15 cellular contexts compared by ENCODE assay signal in the genomic region with DNA sequence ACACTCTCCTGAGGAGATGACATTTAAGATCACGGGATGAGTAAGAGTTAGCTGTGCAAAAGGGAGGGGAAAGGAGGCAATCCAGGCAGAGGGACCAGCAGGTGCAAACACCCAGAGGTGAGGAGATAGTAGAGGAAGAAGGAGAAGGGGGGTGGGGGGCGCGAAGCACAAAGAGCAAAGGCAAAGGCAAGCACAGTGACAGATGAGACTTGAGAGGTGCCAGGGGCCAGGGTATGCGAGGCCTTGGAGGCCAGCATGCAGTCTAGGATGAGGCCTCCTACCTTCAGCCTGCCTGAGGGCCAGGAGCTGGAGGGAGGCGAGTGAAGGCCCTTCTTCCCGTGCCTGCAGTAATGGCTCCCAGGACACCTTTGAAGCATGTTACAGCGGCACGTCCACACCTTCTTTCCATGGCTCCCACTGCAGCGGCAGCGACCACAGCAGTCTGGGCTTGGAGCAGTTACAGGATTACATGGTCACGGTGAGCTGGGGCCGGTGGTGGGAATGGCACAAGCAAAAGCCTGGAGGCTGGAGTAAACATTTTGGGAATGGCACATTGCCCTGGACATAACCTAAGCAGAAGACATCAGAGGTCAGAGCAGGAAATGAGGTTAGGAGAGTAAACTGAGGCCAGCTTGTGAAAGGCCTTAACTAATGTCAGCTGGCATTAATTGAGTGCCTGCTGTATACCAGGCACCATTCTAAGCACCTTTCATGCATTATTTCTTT. TPM values are rescaled to one million over a fixed set of nuclear protein-coding genes. Genes with fewer than 3 reads are reported as not detected.
A peak's percentile ranks its signal among the peaks of the same experiment; 100 is the strongest.
DNase-seq lines count a peak whose midpoint lies in the region; ATAC-seq, FAIRE-seq and TF ChIP-seq lines count a peak whose summit lies in the region.
"Had no signal": no experiment of that assay in that cellular context is flagged by ENCODE, and none has a peak within 500 bp of the region (broad histone marks: within the 10 kb centered on the region; RNA-seq: fewer than 3 reads in every experiment).

No MANE protein-coding gene starts in this region.

- no peaks in the 10 kb centered on the region for H3K9me3 Mint-ChIP-seq in natural killer cell
- H3K9me3 Mint-ChIP-seq: memory B cell had no signal

- in situ Hi-C loops in HepG2 (cut with HindIII; ENCODE audit: extremely low pct_ligation_motif_present, low pct_unique_long_range_greater_than_20kb) = no loop called here

- H3K79me2 ChIP-seq in HepG2 (ENCODE audit: insufficient read depth, low read length) = no peaks in the 10 kb centered on the region
- no peaks in the 10 kb centered on the region for H3K79me2 ChIP-seq in hepatocyte

- peak; percentile 74 for ATAC-seq in HepG2
- ATAC-seq in right lobe of liver = no peak
- ATAC-seq in natural killer cell = no peak

- H3K27ac Mint-ChIP-seq in natural killer cell = no peak overlapping the region
- H3K27ac Mint-ChIP-seq: memory B cell had no signal

- peaks cover 0 to 18% of the 10 kb centered on the region in 2 experiments; a peak in 2 of 5 replicates for H3K27me3 ChIP-seq in HepG2 (ENCODE audit: control insufficient read depth in 1 of 2, insufficient read depth in 2 of 2, low read length in 2 of 2)
- no peaks in the 10 kb centered on the region for H3K27me3 ChIP-seq in right lobe of liver
- no peaks in the 10 kb centered on the region; the same call in 1 of the 2 replicates for H3K27me3 ChIP-seq in SJCRH30
- H3K27me3 ChIP-seq in hepatocyte = peaks cover 42% of the 10 kb centered on the region

- peak overlapping the region; percentile 75 for H3K4me2 ChIP-seq in HepG2 (ENCODE audit: low read depth, low read length)
- H3K4me2 ChIP-seq in hepatocyte = no peak overlapping the region

- no peaks in the 10 kb centered on the region for H3K9me2 ChIP-seq in hepatocyte (replicated peaks; ENCODE audit: insufficient read depth)

- H3K27me3 Mint-ChIP-seq in natural killer cell (ENCODE audit: low read depth in 2 of 2) = peaks cover 16 to 48% of the 10 kb centered on the region in 2 donors

- no peaks in the 10 kb centered on the region for H3K36me3 Mint-ChIP-seq in natural killer cell
- H3K36me3 Mint-ChIP-seq: memory B cell had no signal

- CTCF ChIA-PET in HepG2 (lab: Yijun Ruan, JAX; ENCODE audit: low intra/inter-chr PET ratio, low total read pairs) = no interaction called here

- H3K4me1 ChIP-seq in HepG2 (ENCODE audit: insufficient read depth, low read length) (peaks cover 23% of the 10 kb centered on the region), right lobe of liver (peaks cover 0 to 9% (median 0%) of the 10 kb centered on the region in 4 donors), SJCRH30 (peaks cover 10% of the 10 kb centered on the region; the same call in 1 of the 2 replicates), hepatocyte (ENCODE audit: insufficient read depth) (no peaks in the 10 kb centered on the region)

- no peak for TF ChIP-seq RAD21 in HepG2 (CRISPR knock-in tag; IDR thresholded peaks at IDR 0.05)

- H3K4me3 Mint-ChIP-seq in natural killer cell = no peak overlapping the region
- H3K4me3 Mint-ChIP-seq: memory B cell had no signal

- no TSS peak for BruUV-seq in HepG2 (replicated peaks; lab: Mats Ljungman, UMichigan)

- TF ChIP-seq POLR2A in HepG2 (IDR thresholded peaks at IDR 0.05; ENCODE audit: insufficient read depth in 1 of 2, low read depth in 2 of 2, low read length in 2 of 2) (peak in 1 of 2 experiments; percentile 75; a peak in 2 of 4 replicates), right lobe of liver (IDR thresholded peaks at IDR 0.05) (no peak)

- H3K4me3 ChIP-seq in HepG2 (replicated peaks in 1 of 3; ENCODE audit: insufficient read depth in 1 of 3, low read depth in 2 of 3, low read length in 3 of 3) = peak overlapping the region; percentile 1 to 65 (median 46); a peak in 4 of 6 replicates
- H3K4me3 ChIP-seq in right lobe of liver = no peak overlapping the region
- H3K4me3 ChIP-seq in SJCRH30 = peak overlapping the region; percentile 32
- H3K4me3 ChIP-seq in hepatocyte = no peak overlapping the region
- H3K4me3 ChIP-seq: SJSA1, thoracic aorta had no signal

- POLR2A ChIA-PET in HepG2 (lab: Yijun Ruan, JAX) = no interaction called here

- peak overlapping the region; percentile 36; the same call in 1 of the 2 replicates for H3K9ac ChIP-seq in HepG2 (ENCODE audit: insufficient read depth, low read depth, low read length)

- WGBS in HepG2 (ENCODE audit: low lambda C conversion rate) = 9% methylated on average over 12 of the region's 12 CpGs
- 45% methylated on average over 5 of the region's 12 CpGs for WGBS in right lobe of liver (ENCODE audit: insufficient coverage, low coverage, low lambda C conversion rate, missing lambda C conversion rate)
- 41% methylated on average over 12 of the region's 12 CpGs for WGBS in hepatocyte (ENCODE audit: low lambda C conversion rate, missing lambda C conversion rate)

- H3K4me1 Mint-ChIP-seq in natural killer cell = no peaks in the 10 kb centered on the region

- TF ChIP-seq EP300 in HepG2 (IDR thresholded peaks at IDR 0.05; ENCODE audit: low read depth in 2 of 2, low read length in 2 of 2) (no peak), HepG2 (CRISPR knock-in tag; IDR thresholded peaks at IDR 0.05; ENCODE audit: borderline replicate concordance) (no peak)

- H3K36me3 ChIP-seq in HepG2 (replicated peaks in 1 of 2; ENCODE audit: control insufficient read depth in 1 of 2, insufficient read depth in 2 of 2, low read length in 2 of 2) (no peaks in the 10 kb centered on the region), right lobe of liver (no peaks in the 10 kb centered on the region), SJCRH30 (no peaks in the 10 kb centered on the region), hepatocyte (replicated peaks; ENCODE audit: insufficient read depth, low read depth) (no peaks in the 10 kb centered on the region)
- H3K36me3 ChIP-seq: SJSA1, thoracic aorta had no signal

- H2AFZ ChIP-seq in HepG2 (ENCODE audit: low read length) (peak overlapping the region; percentile 24), hepatocyte (no peak overlapping the region)

- H3K9me3 ChIP-seq in HepG2 (ENCODE audit: low read length) (no peaks in the 10 kb centered on the region), right lobe of liver (no peaks in the 10 kb centered on the region), SJCRH30 (replicated peaks) (no peaks in the 10 kb centered on the region), hepatocyte (ENCODE audit: low read depth) (no peaks in the 10 kb centered on the region)
- H3K9me3 ChIP-seq: SJSA1, thoracic aorta had no signal

- no peak for FAIRE-seq in HepG2 (lab: Jason Lieb, UNC)

- TF ChIP-seq CTCF in HepG2 (CRISPR knock-in tag; IDR thresholded peaks at IDR 0.05) (peak; percentile 33; the same call in 1 of the 2 replicates), right lobe of liver (IDR thresholded peaks at IDR 0.05) (no peak), hepatocyte (IDR thresholded peaks at IDR 0.05; ENCODE audit: poor library complexity) (no peak), natural killer cell (IDR thresholded peaks at IDR 0.05) (no peak)

- no peak overlapping the region for H3K27ac ChIP-seq in HepG2 (ENCODE audit: extremely low read length, insufficient read depth, low read length)
- no peak overlapping the region for H3K27ac ChIP-seq in right lobe of liver
- H3K27ac ChIP-seq in SJCRH30 = no peak overlapping the region
- no peak overlapping the region for H3K27ac ChIP-seq in hepatocyte
- H3K27ac ChIP-seq: SJSA1, thoracic aorta had no signal

- intact Hi-C loops in HepG2 (cut with micrococcal nuclease; ENCODE audit: unreplicated experiment) = no loop called here
- intact Hi-C loops in right lobe of liver (cut with DNase I) = loop anchor here in 1 of 2 donors (5.0 to 10.0 kb wide), 2 partner anchors 174 to 207 kb away; no protein-coding TSS in a partner anchor
- intact Hi-C loops in natural killer cell (cut with micrococcal nuclease) = no loop called here

- H4K20me1 ChIP-seq in HepG2 (ENCODE audit: insufficient read depth, low read length) (no peaks in the 10 kb centered on the region), hepatocyte (ENCODE audit: insufficient read depth, poor library complexity, severe bottlenecking) (no peaks in the 10 kb centered on the region)

- DNase-seq in HepG2 (ENCODE audit: low spot score) (peak; percentile 54), right lobe of liver (no peak), SJCRH30 (peak; percentile 72 to 84), hepatocyte (ENCODE audit: low spot score) (peak; percentile 58), natural killer cell (no peak), NCI-H748 (lab: John Stamatoyannopoulos, UW; ENCODE audit: unreplicated experiment) (no peak)
- no peak for DNase-seq in activated T-cell treated with anti-CD3 and anti-CD28 coated beads, Interleukin-2, amount 50 U/mL, for 48 hours
- no peak for DNase-seq in stimulated activated CD4-positive, alpha-beta T cell treated with anti-CD3 and anti-CD28 coated beads, Interleukin-12 subunit alpha, Interleukin-12 subunit beta, amount 100 ng/mL, for 4 hours
- DNase-seq: activated gamma-delta T cell treated with Interleukin-2 at 50 U/mL for 16 hours, NCI-H1436 treated with DMSO at 0.1 percent for 48 hours had no signal

RNA-seq across cellular contexts. Expression of gene CCM2L, which starts 18.6 kb away (rescaled TPM):
- total RNA-seq in HepG2 (2016; rRNA removed; fragmentation: Illumina TruSeq; extraction: Trizol) (0.15 TPM in 1 of 2 replicates, not detected in the other), right lobe of liver (1 to 10 TPM in 2 of 6 experiments, under 1 TPM in 4; 0.61 to 1.7 (median 0.89) TPM), hepatocyte (0.77 and 0.80 TPM in 2 replicates), natural killer cell (not detected)
- total RNA-seq in HepG2 (2016; cell fraction: cytosol; rRNA removed; fragmentation: Illumina TruSeq; extraction: Trizol; ENCODE audit: low read depth) = 0.18 TPM in 1 of 2 replicates, not detected in the other
- total RNA-seq in HepG2 (2016; cell fraction: insoluble cytoplasmic fraction; rRNA removed; fragmentation: Illumina TruSeq; extraction: Trizol) = 0.09 TPM in 1 of 2 replicates, not detected in the other
- total RNA-seq in HepG2 (2016; cell fraction: membrane; rRNA removed; fragmentation: Illumina TruSeq; extraction: Trizol) = not detected in 2 replicates
- total RNA-seq in HepG2 (2016; cell fraction: nucleus; rRNA removed; fragmentation: Illumina TruSeq; extraction: Trizol) = not detected in 2 replicates
- polyA plus RNA-seq in HepG2 (2011; rRNA removed) (not detected in 2 replicates), hepatocyte (0.56 and 1.0 TPM in 2 replicates)
- polyA plus RNA-seq in HepG2 (2011; cell fraction: cytosol; rRNA removed) = 0.13 TPM in 1 of 2 replicates, not detected in the other
- 0.07 and 0.16 TPM in 2 replicates for polyA plus RNA-seq in HepG2 (2011; cell fraction: nucleus; rRNA removed)
- polyA plus RNA-seq in HepG2 (2012) = 0.15 TPM in 1 of 2 replicates, not detected in the other
- polyA plus RNA-seq in HepG2 (2016; cell fraction: cytosol; fragmentation: Illumina TruSeq; extraction: Trizol; ENCODE audit: low read depth) = not detected in 2 replicates
- polyA plus RNA-seq in HepG2 (2016; cell fraction: insoluble cytoplasmic fraction; fragmentation: Illumina TruSeq; extraction: Trizol; ENCODE audit: low read depth) = 0.12 and 0.25 TPM in 2 replicates
- polyA plus RNA-seq in HepG2 (2016; cell fraction: membrane; fragmentation: Illumina TruSeq; extraction: Trizol; ENCODE audit: low read depth) = 0.08 TPM in 1 of 2 replicates, not detected in the other
- 0.42 TPM in 1 of 2 replicates, not detected in the other for polyA plus RNA-seq in HepG2 (2016; cell fraction: nucleus; fragmentation: Illumina TruSeq; extraction: Trizol; ENCODE audit: insufficient read depth, low read depth)
- polyA minus RNA-seq in HepG2 (2011; rRNA and poly(A)+ RNA removed; ENCODE audit: low replicate concordance) = not detected in 2 replicates
- polyA minus RNA-seq in HepG2 (2011; cell fraction: cytosol; rRNA and poly(A)+ RNA removed) = not detected in 2 replicates
- polyA minus RNA-seq in HepG2 (2011; cell fraction: nucleus; rRNA and poly(A)+ RNA removed) = not detected in 2 replicates
- 0.71 and 1.2 TPM in 2 replicates for total RNA-seq in SJCRH30 (2014; rRNA removed; shearing (Covaris generic))
- total RNA-seq: fibroblast of villous mesenchyme, osteocyte, SJSA1 had no signal

RNA-seq across cellular contexts. Expression of gene HCK, which starts 23.2 kb away (rescaled TPM):
- total RNA-seq in HepG2 (2016; rRNA removed; fragmentation: Illumina TruSeq; extraction: Trizol) = not detected in 2 replicates
- total RNA-seq in HepG2 (2016; cell fraction: cytosol; rRNA removed; fragmentation: Illumina TruSeq; extraction: Trizol; ENCODE audit: low read depth) = not detected in 2 replicates
- not detected in 2 replicates for total RNA-seq in HepG2 (2016; cell fraction: insoluble cytoplasmic fraction; rRNA removed; fragmentation: Illumina TruSeq; extraction: Trizol)
- not detected in 2 replicates for total RNA-seq in HepG2 (2016; cell fraction: membrane; rRNA removed; fragmentation: Illumina TruSeq; extraction: Trizol)
- not detected in 2 replicates for total RNA-seq in HepG2 (2016; cell fraction: nucleus; rRNA removed; fragmentation: Illumina TruSeq; extraction: Trizol)
- polyA plus RNA-seq in HepG2 (2011; rRNA removed) = 0.04 and 0.10 TPM in 2 replicates
- polyA plus RNA-seq in HepG2 (2011; cell fraction: cytosol; rRNA removed) = 0.05 TPM in 1 of 2 replicates, not detected in the other
- 0.06 TPM in 1 of 2 replicates, not detected in the other for polyA plus RNA-seq in HepG2 (2011; cell fraction: nucleus; rRNA removed)
- not detected in 2 replicates for polyA plus RNA-seq in HepG2 (2012)
- polyA plus RNA-seq in HepG2 (2016; cell fraction: cytosol; fragmentation: Illumina TruSeq; extraction: Trizol; ENCODE audit: low read depth) = not detected in 2 replicates
- polyA plus RNA-seq in HepG2 (2016; cell fraction: insoluble cytoplasmic fraction; fragmentation: Illumina TruSeq; extraction: Trizol; ENCODE audit: low read depth) = not detected in 2 replicates
- polyA plus RNA-seq in HepG2 (2016; cell fraction: membrane; fragmentation: Illumina TruSeq; extraction: Trizol; ENCODE audit: low read depth) = not detected in 2 replicates
- polyA plus RNA-seq in HepG2 (2016; cell fraction: nucleus; fragmentation: Illumina TruSeq; extraction: Trizol; ENCODE audit: insufficient read depth, low read depth) = not detected in 2 replicates
- polyA minus RNA-seq in HepG2 (2011; rRNA and poly(A)+ RNA removed; ENCODE audit: low replicate concordance) = not detected in 2 replicates
- polyA minus RNA-seq in HepG2 (2011; cell fraction: cytosol; rRNA and poly(A)+ RNA removed) = not detected in 2 replicates
- polyA minus RNA-seq in HepG2 (2011; cell fraction: nucleus; rRNA and poly(A)+ RNA removed) = not detected in 2 replicates
- 10 to 100 TPM in 1 of 6 experiments, 1 to 10 TPM in 5; 2.9 to 17.1 (median 5.6) TPM for total RNA-seq in right lobe of liver
- not detected in 2 replicates for total RNA-seq in SJCRH30 (2014; rRNA removed; shearing (Covaris generic))
- total RNA-seq in hepatocyte = 0.44 and 2.2 TPM in 2 replicates
- polyA plus RNA-seq in hepatocyte = 0.54 and 0.90 TPM in 2 replicates
- total RNA-seq in natural killer cell = 10 to 100 TPM in 2 of 3 donors, 1 to 10 TPM in 1; 6.3 to 31.6 (median 12.4) TPM
- total RNA-seq: fibroblast of villous mesenchyme, osteocyte, SJSA1 had no signal

Comparison
In these comparisons a context has a peak if more than half of its experiments do, and no peak if none do; other contexts are left out.
1. DNase-seq: peak in HepG2 (single experiment), SJCRH30 (2 of 2) and hepatocyte (single experiment); none in right lobe of liver (0 of 3), natural killer cell (single experiment), activated T-cell treated with anti-CD3 and anti-CD28 coated beads, Interleukin-2, amount 50 U/mL, for 48 hours (0 of 2), NCI-H748 (single experiment) and stimulated activated CD4-positive, alpha-beta T cell treated with anti-CD3 and anti-CD28 coated beads, Interleukin-12 subunit alpha, Interleukin-12 subunit beta, amount 100 ng/mL, for 4 hours (single experiment).
2. H3K4me3 ChIP-seq: peak in HepG2 (3 of 3) and SJCRH30 (single experiment); none in right lobe of liver (0 of 3) and hepatocyte (single experiment).